Comparison of ENCODE assay signal across 1 cellular context in the genomic region with DNA sequence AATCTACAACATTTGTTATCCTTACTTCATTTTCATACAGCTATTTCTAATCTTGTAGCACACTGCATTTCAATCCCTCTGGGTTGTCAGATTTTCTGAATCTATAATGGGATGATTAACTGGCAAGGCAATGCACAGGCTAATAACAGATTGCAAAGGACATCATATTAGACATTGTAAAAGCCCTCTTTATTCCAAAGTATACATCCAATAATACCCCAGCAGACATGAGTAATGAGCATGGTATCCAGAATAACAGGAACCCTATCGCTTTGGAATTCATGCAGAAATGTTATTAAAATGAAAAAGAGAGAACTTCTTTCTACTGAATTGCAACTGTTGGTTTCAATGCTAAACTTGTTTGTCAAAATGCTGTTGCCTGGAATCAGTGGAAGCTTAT.
TF ChIP-seq lines count a peak whose summit lies in the region.

No MANE protein-coding gene starts in this region.

TF ChIP-seq in GM23338, 12 proteins besides CTCF, POLR2A, EP300 and RAD21 (continued from another document):
- TF ChIP-seq, protein P1, sequence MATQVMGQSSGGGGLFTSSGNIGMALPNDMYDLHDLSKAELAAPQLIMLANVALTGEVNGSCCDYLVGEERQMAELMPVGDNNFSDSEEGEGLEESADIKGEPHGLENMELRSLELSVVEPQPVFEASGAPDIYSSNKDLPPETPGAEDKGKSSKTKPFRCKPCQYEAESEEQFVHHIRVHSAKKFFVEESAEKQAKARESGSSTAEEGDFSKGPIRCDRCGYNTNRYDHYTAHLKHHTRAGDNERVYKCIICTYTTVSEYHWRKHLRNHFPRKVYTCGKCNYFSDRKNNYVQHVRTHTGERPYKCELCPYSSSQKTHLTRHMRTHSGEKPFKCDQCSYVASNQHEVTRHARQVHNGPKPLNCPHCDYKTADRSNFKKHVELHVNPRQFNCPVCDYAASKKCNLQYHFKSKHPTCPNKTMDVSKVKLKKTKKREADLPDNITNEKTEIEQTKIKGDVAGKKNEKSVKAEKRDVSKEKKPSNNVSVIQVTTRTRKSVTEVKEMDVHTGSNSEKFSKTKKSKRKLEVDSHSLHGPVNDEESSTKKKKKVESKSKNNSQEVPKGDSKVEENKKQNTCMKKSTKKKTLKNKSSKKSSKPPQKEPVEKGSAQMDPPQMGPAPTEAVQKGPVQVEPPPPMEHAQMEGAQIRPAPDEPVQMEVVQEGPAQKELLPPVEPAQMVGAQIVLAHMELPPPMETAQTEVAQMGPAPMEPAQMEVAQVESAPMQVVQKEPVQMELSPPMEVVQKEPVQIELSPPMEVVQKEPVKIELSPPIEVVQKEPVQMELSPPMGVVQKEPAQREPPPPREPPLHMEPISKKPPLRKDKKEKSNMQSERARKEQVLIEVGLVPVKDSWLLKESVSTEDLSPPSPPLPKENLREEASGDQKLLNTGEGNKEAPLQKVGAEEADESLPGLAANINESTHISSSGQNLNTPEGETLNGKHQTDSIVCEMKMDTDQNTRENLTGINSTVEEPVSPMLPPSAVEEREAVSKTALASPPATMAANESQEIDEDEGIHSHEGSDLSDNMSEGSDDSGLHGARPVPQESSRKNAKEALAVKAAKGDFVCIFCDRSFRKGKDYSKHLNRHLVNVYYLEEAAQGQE (IDR thresholded peaks at IDR 0.05; ENCODE audit: unreplicated experiment) = no peak
- no peak for TF ChIP-seq JUNB (IDR thresholded peaks at IDR 0.05; ENCODE audit: unreplicated experiment)
- TF ChIP-seq, protein P2, sequence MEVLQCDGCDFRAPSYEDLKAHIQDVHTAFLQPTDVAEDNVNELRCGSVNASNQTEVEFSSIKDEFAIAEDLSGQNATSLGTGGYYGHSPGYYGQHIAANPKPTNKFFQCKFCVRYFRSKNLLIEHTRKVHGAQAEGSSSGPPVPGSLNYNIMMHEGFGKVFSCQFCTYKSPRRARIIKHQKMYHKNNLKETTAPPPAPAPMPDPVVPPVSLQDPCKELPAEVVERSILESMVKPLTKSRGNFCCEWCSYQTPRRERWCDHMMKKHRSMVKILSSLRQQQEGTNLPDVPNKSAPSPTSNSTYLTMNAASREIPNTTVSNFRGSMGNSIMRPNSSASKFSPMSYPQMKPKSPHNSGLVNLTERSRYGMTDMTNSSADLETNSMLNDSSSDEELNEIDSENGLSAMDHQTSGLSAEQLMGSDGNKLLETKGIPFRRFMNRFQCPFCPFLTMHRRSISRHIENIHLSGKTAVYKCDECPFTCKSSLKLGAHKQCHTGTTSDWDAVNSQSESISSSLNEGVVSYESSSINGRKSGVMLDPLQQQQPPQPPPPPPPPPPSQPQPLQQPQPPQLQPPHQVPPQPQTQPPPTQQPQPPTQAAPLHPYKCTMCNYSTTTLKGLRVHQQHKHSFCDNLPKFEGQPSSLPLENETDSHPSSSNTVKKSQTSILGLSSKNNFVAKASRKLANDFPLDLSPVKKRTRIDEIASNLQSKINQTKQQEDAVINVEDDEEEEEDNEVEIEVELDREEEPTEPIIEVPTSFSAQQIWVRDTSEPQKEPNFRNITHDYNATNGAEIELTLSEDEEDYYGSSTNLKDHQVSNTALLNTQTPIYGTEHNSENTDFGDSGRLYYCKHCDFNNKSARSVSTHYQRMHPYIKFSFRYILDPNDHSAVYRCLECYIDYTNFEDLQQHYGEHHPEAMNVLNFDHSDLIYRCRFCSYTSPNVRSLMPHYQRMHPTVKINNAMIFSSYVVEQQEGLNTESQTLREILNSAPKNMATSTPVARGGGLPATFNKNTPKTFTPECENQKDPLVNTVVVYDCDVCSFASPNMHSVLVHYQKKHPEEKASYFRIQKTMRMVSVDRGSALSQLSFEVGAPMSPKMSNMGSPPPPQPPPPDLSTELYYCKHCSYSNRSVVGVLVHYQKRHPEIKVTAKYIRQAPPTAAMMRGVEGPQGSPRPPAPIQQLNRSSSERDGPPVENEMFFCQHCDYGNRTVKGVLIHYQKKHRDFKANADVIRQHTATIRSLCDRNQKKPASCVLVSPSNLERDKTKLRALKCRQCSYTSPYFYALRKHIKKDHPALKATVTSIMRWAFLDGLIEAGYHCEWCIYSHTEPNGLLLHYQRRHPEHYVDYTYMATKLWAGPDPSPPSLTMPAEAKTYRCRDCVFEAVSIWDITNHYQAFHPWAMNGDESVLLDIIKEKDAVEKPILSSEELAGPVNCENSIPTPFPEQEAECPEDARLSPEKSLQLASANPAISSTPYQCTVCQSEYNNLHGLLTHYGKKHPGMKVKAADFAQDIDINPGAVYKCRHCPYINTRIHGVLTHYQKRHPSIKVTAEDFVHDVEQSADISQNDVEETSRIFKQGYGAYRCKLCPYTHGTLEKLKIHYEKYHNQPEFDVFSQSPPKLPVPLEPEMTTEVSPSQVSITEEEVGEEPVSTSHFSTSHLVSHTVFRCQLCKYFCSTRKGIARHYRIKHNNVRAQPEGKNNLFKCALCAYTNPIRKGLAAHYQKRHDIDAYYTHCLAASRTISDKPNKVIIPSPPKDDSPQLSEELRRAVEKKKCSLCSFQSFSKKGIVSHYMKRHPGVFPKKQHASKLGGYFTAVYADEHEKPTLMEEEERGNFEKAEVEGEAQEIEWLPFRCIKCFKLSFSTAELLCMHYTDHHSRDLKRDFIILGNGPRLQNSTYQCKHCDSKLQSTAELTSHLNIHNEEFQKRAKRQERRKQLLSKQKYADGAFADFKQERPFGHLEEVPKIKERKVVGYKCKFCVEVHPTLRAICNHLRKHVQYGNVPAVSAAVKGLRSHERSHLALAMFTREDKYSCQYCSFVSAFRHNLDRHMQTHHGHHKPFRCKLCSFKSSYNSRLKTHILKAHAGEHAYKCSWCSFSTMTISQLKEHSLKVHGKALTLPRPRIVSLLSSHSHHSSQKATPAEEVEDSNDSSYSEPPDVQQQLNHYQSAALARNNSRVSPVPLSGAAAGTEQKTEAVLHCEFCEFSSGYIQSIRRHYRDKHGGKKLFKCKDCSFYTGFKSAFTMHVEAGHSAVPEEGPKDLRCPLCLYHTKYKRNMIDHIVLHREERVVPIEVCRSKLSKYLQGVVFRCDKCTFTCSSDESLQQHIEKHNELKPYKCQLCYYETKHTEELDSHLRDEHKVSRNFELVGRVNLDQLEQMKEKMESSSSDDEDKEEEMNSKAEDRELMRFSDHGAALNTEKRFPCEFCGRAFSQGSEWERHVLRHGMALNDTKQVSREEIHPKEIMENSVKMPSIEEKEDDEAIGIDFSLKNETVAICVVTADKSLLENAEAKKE (CRISPR knock-in tag; IDR thresholded peaks at IDR 0.05) = no peak
